ENCODE assay signal across 10 cellular contexts in genomic region chr12:93184664-93185368, GRCh38.
DNase-seq lines count a peak whose midpoint lies in the region; ATAC-seq, FAIRE-seq and TF ChIP-seq lines count a peak whose summit lies in the region.
"Had no signal": no experiment of that assay in that cellular context is flagged by ENCODE, and none has a peak within 500 bp of the region (broad histone marks: within the 10 kb centered on the region; RNA-seq: fewer than 3 reads in every experiment).

No MANE protein-coding gene starts in this region.

- H3K27me3 Mint-ChIP-seq in MCF 10A (ENCODE audit: insufficient read depth, unreplicated experiment) (no peaks in the 10 kb centered on the region), naive B cell (no peaks in the 10 kb centered on the region), endodermal cell (ENCODE audit: insufficient read depth) (peaks cover 10% of the 10 kb centered on the region)
- H3K27me3 Mint-ChIP-seq: T-cell had no signal

- no peak for DNase-seq in breast epithelium (ENCODE audit: low spot score in 2 of 2)
- DNase-seq in MCF 10A (ENCODE audit: unreplicated experiment): no peak
- no peak for DNase-seq in GM12878 (ENCODE audit: low read depth, low spot score)
- DNase-seq in naive B cell: no peak
- no peak for DNase-seq in vagina (ENCODE audit: extremely low spot score in 2 of 2)
- DNase-seq in NCI-H1694 treated with DMSO at 0.1 percent for 48 hours (lab: John Stamatoyannopoulos, UW): no peak
- no peak for DNase-seq in SIG-M5 treated with dmso at 0.1 percent for 504 hours (lab: John Stamatoyannopoulos, UW; ENCODE audit: unreplicated experiment)
- no peak for DNase-seq in endodermal cell
- DNase-seq: NCI-H1436 treated with DMSO at 0.1 percent for 48 hours had no signal

- H3K36me3 ChIP-seq in breast epithelium: no peaks in the 10 kb centered on the region
- H3K36me3 ChIP-seq in GM12878 (ENCODE audit: control insufficient read depth in 2 of 2, insufficient read depth in 2 of 2, low read length in 1 of 2): no peaks in the 10 kb centered on the region
- no peaks in the 10 kb centered on the region for H3K36me3 ChIP-seq in vagina
- H3K36me3 ChIP-seq in endodermal cell (ENCODE audit: control insufficient read depth, insufficient read depth, low read length): no peaks in the 10 kb centered on the region

- BruUV-seq in MCF 10A (replicated peaks; lab: Mats Ljungman, UMichigan): no TSS peak
- no TSS peak for BruUV-seq in GM12878 (replicated peaks; lab: Mats Ljungman, UMichigan)

- CTCF ChIA-PET in MCF 10A (lab: Yijun Ruan, JAX): no interaction called here
- CTCF ChIA-PET in GM12878 (lab: Yijun Ruan, JAX): interaction anchor here (0.9 to 2.6 kb wide), 5 partner anchors 15 to 197 kb away, joined by 3 to 9 read pairs (median 6); no protein-coding TSS in a partner anchor

- H3K9me3 ChIP-seq in breast epithelium (no peaks in the 10 kb centered on the region), GM12878 (replicated peaks; ENCODE audit: control insufficient read depth, insufficient read depth, low read length) (no peaks in the 10 kb centered on the region; the same call in 2 of the 3 replicates), vagina (no peaks in the 10 kb centered on the region), endodermal cell (ENCODE audit: control insufficient read depth, low read length) (peaks cover 9% of the 10 kb centered on the region)

- intact Hi-C loops in breast epithelium (cut with DNase I; ENCODE audit: low total_unique reads): no loop called here
- intact Hi-C loops in MCF 10A (cut with micrococcal nuclease): no loop called here
- intact Hi-C loops in GM12878 (cut with micrococcal nuclease; ENCODE audit: unreplicated experiment): no loop called here
- intact Hi-C loops in vagina (cut with DNase I): no loop called here

- H3K27me3 ChIP-seq in breast epithelium (no peaks in the 10 kb centered on the region), GM12878 (replicated peaks in 1 of 2; ENCODE audit: control insufficient read depth in 2 of 2, insufficient read depth in 2 of 2, low read length in 1 of 2) (no peaks in the 10 kb centered on the region), vagina (no peaks in the 10 kb centered on the region), endodermal cell (ENCODE audit: control insufficient read depth, insufficient read depth, low read length, poor library complexity, severe bottlenecking) (no peaks in the 10 kb centered on the region)

- ATAC-seq in GM12878: no peak
- ATAC-seq in naive B cell (ENCODE audit: low read depth in 2 of 2): peak in 1 of 2 donors; percentile 14

- H2AFZ ChIP-seq in GM12878 (ENCODE audit: control insufficient read depth, low read depth, low read length): peak overlapping the region; percentile 97

- POLR2A ChIA-PET in MCF 10A (lab: Yijun Ruan, JAX): interaction anchor here (1.2 kb wide), 1 partner anchor 11 kb away, joined by 5 read pairs; no protein-coding TSS in a partner anchor
- POLR2A ChIA-PET in GM12878 (lab: Charles Lee): interaction anchor here (0.9 to 1.7 kb wide), 2 partner anchors 8 to 47 kb away, joined by 3 to 4 read pairs; no protein-coding TSS in a partner anchor

- no peak overlapping the region for H3K4me3 Mint-ChIP-seq in MCF 10A (ENCODE audit: unreplicated experiment)
- peak overlapping the region; percentile 15 to 86 (median 56) for H3K4me3 Mint-ChIP-seq in naive B cell
- no peak overlapping the region for H3K4me3 Mint-ChIP-seq in endodermal cell

- WGBS in GM12878 (ENCODE audit: insufficient coverage, insufficient replicate concordance, low lambda C conversion rate, missing lambda C conversion rate): 33% methylated on average over 3 of the region's 3 CpGs
- 94% methylated on average over 3 of the region's 3 CpGs; no CpG with 5 or more reads in 1 of the 2 experiments for WGBS in endodermal cell (ENCODE audit: insufficient coverage in 1 of 2, insufficient read length in 1 of 2), 2 experiments

- TF ChIP-seq EP300 in GM12878 (IDR thresholded peaks at IDR 0.05; ENCODE audit: borderline replicate concordance in 1 of 2, control insufficient read depth in 1 of 2, low read depth in 2 of 2, low read length in 2 of 2): no peak

- H3K4me2 ChIP-seq in GM12878 (ENCODE audit: control insufficient read depth, insufficient read depth): peak overlapping the region; percentile 87

- RAD21 ChIA-PET in GM12878 (lab: Charles Lee; ENCODE audit: unreplicated experiment): interaction anchor here (0.6 to 3.8 kb wide), 8 partner anchors 17 to 1556 kb away, joined by 3 to 17 read pairs (median 4); no protein-coding TSS in a partner anchor

- SMC1A ChIA-PET in GM12878 (lab: Charles Lee; ENCODE audit: uncharacterized antibody, unreplicated experiment): interaction anchor here (0.8 to 4.5 kb wide), 20 partner anchors 9 to 205 kb away, joined by 3 to 39 read pairs (median 4); no protein-coding TSS in a partner anchor

- no peak overlapping the region for H3K27ac Mint-ChIP-seq in MCF 10A (ENCODE audit: low read depth, unreplicated experiment)
- peak overlapping the region; percentile 65 to 97 (median 90) for H3K27ac Mint-ChIP-seq in naive B cell
- H3K27ac Mint-ChIP-seq in endodermal cell: no peak overlapping the region

- no peaks in the 10 kb centered on the region for H4K20me1 ChIP-seq in GM12878 (ENCODE audit: control insufficient read depth, insufficient read depth)

- TF ChIP-seq POLR2A in breast epithelium (IDR thresholded peaks at IDR 0.05) (no peak), GM12878 (IDR thresholded peaks at IDR 0.05; ENCODE audit: low read depth, low read length) (no peak), vagina (IDR thresholded peaks at IDR 0.05) (no peak)

- TF ChIP-seq RAD21 in GM12878 (IDR thresholded peaks at IDR 0.05; ENCODE audit: insufficient read depth, low read depth, low read length): no peak

- H3K9ac ChIP-seq in GM12878 (ENCODE audit: control insufficient read depth, insufficient read depth, low read length): peak overlapping the region; percentile 53
- H3K9ac ChIP-seq in endodermal cell (ENCODE audit: extremely low read depth, low read length, poor library complexity, severe bottlenecking): no peak overlapping the region

- H3K9me3 Mint-ChIP-seq in MCF 10A (ENCODE audit: unreplicated experiment) (no peaks in the 10 kb centered on the region), naive B cell (no peaks in the 10 kb centered on the region), endodermal cell (peaks cover 20% of the 10 kb centered on the region)
- H3K9me3 Mint-ChIP-seq: T-cell had no signal

- H3K4me1 ChIP-seq in breast epithelium (no peaks in the 10 kb centered on the region), GM12878 (ENCODE audit: control insufficient read depth, insufficient read depth, low read length) (peaks cover 25% of the 10 kb centered on the region), vagina (peaks cover 21% of the 10 kb centered on the region), endodermal cell (ENCODE audit: control insufficient read depth, insufficient read depth, low read length) (no peaks in the 10 kb centered on the region)

- TF ChIP-seq CTCF in breast epithelium (IDR thresholded peaks at IDR 0.05) (no peak), MCF 10A (IDR thresholded peaks at IDR 0.05; ENCODE audit: unreplicated experiment) (no peak), GM12878 (IDR thresholded peaks at IDR 0.05 in 2 of 3, conservative IDR thresholded peaks at IDR 0.05 in 1 of 3; ENCODE audit: control insufficient read depth in 2 of 3, extremely low read depth in 1 of 3, insufficient read depth in 1 of 3, low read depth in 3 of 3, low read length in 3 of 3) (no peak), vagina (IDR thresholded peaks at IDR 0.05) (no peak), endodermal cell (conservative IDR thresholded peaks at IDR 0.05) (no peak)

- H3K36me3 Mint-ChIP-seq in MCF 10A (ENCODE audit: insufficient read depth, unreplicated experiment) (no peaks in the 10 kb centered on the region), naive B cell (no peaks in the 10 kb centered on the region), endodermal cell (ENCODE audit: low read depth) (no peaks in the 10 kb centered on the region)
- H3K36me3 Mint-ChIP-seq: T-cell had no signal

- peaks cover 9% of the 10 kb centered on the region for H3K4me1 Mint-ChIP-seq in MCF 10A (ENCODE audit: insufficient read depth, unreplicated experiment)
- peaks cover 46 to 56% (median 47%) of the 10 kb centered on the region in 3 donors for H3K4me1 Mint-ChIP-seq in naive B cell
- no peaks in the 10 kb centered on the region for H3K4me1 Mint-ChIP-seq in endodermal cell

- H3K79me2 ChIP-seq in GM12878 (ENCODE audit: control insufficient read depth, insufficient read depth, low read length): no peaks in the 10 kb centered on the region

- in situ Hi-C loops in GM12878 (cut with MboI): no loop called here

- H3K27ac ChIP-seq in breast epithelium (peak overlapping the region; percentile 50 to 76), GM12878 (ENCODE audit: control insufficient read depth, insufficient read depth) (peak overlapping the region; percentile 86), vagina (peak overlapping the region; percentile 79), endodermal cell (ENCODE audit: low read depth, low read length) (no peak overlapping the region)

- FAIRE-seq in GM12878 (lab: Jason Lieb, UNC): no peak

- H3K4me3 ChIP-seq in breast epithelium: no peak overlapping the region
- H3K4me3 ChIP-seq in GM12878: peak overlapping the region; percentile 20; the same call in 1 of the 2 replicates
- H3K4me3 ChIP-seq in vagina: no peak overlapping the region
- H3K4me3 ChIP-seq in endodermal cell (ENCODE audit: low read length): no peak overlapping the region

TF ChIP-seq in GM12878, 131 proteins besides CTCF, POLR2A, EP300 and RAD21 (continues in another document):
- TF ChIP-seq EZH2 (IDR thresholded peaks at IDR 0.05; ENCODE audit: borderline replicate concordance, control insufficient read depth, low read depth, low read length) (no peak), SUZ12 (IDR thresholded peaks at IDR 0.05; ENCODE audit: unreplicated experiment) (no peak), SMC3 (IDR thresholded peaks at IDR 0.05; ENCODE audit: borderline replicate concordance, low read length) (no peak)

Comparison
In these comparisons a context has a peak if more than half of its experiments do, and no peak if none do; other contexts are left out.
1. H3K27ac Mint-ChIP-seq: peak in naive B cell (6 of 6); none in MCF 10A (single experiment) and endodermal cell (single experiment).
2. H3K4me3 Mint-ChIP-seq: peak in naive B cell (8 of 8); none in MCF 10A (single experiment) and endodermal cell (single experiment).